In genomic region chr2:49832555-49832954, GRCh38 we compare ENCODE assay signal across 17 cellular contexts.
"Had no signal": no experiment of that assay in that cellular context is flagged by ENCODE, and none has a peak within 500 bp of the region (broad histone marks: within the 10 kb centered on the region; RNA-seq: fewer than 3 reads in every experiment).

No MANE protein-coding gene starts in this region.

- DNase-seq: activated CD4-positive, alpha-beta T cell treated with anti-CD3 and anti-CD28 coated beads for 36 hours; activated CD4-positive, CD25-positive, alpha-beta regulatory T cell; activated effector memory CD4-positive, alpha-beta T cell treated with Interleukin-2 at 50 U/mL for 16 hours; activated naive CD4-positive, alpha-beta T cell treated with Interleukin-2 at 50 U/mL for 16 hours; activated T-cell treated with anti-CD3 and anti-CD28 coated beads for 4 hours; aorta; body of pancreas; cortex of kidney; effector memory CD8-positive, alpha-beta T cell; erythroblast; gastrocnemius medialis; stimulated activated CD4-positive, alpha-beta T cell treated with anti-CD3 and anti-CD28 coated beads, Interleukin-4, amount 100 ng/mL, for 24 hours; stimulated activated naive CD8-positive, alpha-beta T cell treated with anti-CD3 and anti-CD28 coated beads, Interleukin-15, amount 100 ng/mL, for 72 hours; substantia nigra; upper lobe of left lung had no signal

- H3K27ac ChIP-seq: body of pancreas, gastrocnemius medialis, skin epidermis, upper lobe of left lung, vagina had no signal

- H3K4me1 ChIP-seq: body of pancreas, gastrocnemius medialis, upper lobe of left lung, vagina had no signal

- H3K9me3 ChIP-seq: body of pancreas, gastrocnemius medialis, upper lobe of left lung, vagina had no signal

- H3K36me3 ChIP-seq: gastrocnemius medialis, upper lobe of left lung, vagina had no signal

- H3K4me3 ChIP-seq: body of pancreas, gastrocnemius medialis, skin epidermis, upper lobe of left lung, vagina had no signal

- H3K27me3 ChIP-seq: body of pancreas, gastrocnemius medialis, upper lobe of left lung, vagina had no signal
